1 cellular context compared by ENCODE assay signal in the genomic region with DNA sequence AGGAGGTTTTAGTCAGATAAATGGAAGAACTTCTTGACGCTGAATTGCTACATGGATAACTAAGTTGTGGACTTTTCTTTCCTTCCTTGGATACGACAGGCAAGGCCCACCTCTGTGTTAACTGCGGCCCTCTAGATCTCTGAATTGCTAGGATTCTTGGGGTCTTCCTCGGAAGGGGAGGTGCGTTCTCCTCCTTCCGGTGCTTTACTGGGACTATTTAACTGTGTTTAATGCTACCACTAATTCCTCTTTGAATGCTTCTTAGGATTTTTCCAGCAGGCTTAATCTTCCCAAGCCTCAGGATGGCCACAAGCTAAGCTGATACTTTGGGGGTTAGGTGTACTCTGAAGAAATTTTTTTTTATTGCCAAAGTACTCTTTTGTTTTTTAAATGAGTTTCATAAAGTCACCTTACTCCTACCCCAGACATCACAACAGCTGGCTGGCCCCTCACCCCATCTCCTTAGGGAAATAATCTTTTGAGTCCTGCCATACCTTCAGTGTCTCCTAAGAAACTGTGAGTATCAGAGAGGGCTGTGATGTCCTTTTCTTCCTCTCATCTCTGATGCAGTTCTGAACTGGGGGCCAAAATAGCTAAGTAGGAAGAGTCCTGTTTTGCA.
TF ChIP-seq lines count a peak whose summit lies in the region.

No MANE protein-coding gene starts in this region.

TF ChIP-seq in H1, 55 proteins besides CTCF, POLR2A, EP300 and RAD21:
- no peak for TF ChIP-seq CBX8 (IDR thresholded peaks at IDR 0.05; ENCODE audit: borderline replicate concordance, low read depth, low read length)
- TF ChIP-seq TAF1 (IDR thresholded peaks at IDR 0.05; ENCODE audit: low read depth, low read length), result no peak
- TF ChIP-seq SRF (IDR thresholded peaks at IDR 0.05; ENCODE audit: low read depth, low read length), result no peak
- TF ChIP-seq, protein P1, sequence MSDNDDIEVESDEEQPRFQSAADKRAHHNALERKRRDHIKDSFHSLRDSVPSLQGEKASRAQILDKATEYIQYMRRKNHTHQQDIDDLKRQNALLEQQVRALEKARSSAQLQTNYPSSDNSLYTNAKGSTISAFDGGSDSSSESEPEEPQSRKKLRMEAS (IDR thresholded peaks at IDR 0.05), result no peak
- TF ChIP-seq SUZ12 (IDR thresholded peaks at IDR 0.05; ENCODE audit: low read length), result no peak
- TF ChIP-seq POLR2AphosphoS5 (IDR thresholded peaks at IDR 0.05; ENCODE audit: low read depth, low read length), result no peak
- TF ChIP-seq CEBPB (IDR thresholded peaks at IDR 0.05; ENCODE audit: low read depth, low read length), result no peak
- TF ChIP-seq SAP30 (IDR thresholded peaks at IDR 0.05; ENCODE audit: insufficient read depth, insufficient replicate concordance, low read length), result no peak
- TF ChIP-seq RXRA (IDR thresholded peaks at IDR 0.05; ENCODE audit: insufficient read depth, low read depth, low read length), result no peak
- TF ChIP-seq CREB1 (IDR thresholded peaks at IDR 0.05), result no peak
- no peak for TF ChIP-seq ZNF274 (IDR thresholded peaks at IDR 0.05; ENCODE audit: borderline replicate concordance, extremely low read depth, low read length)
- TF ChIP-seq, protein P2, sequence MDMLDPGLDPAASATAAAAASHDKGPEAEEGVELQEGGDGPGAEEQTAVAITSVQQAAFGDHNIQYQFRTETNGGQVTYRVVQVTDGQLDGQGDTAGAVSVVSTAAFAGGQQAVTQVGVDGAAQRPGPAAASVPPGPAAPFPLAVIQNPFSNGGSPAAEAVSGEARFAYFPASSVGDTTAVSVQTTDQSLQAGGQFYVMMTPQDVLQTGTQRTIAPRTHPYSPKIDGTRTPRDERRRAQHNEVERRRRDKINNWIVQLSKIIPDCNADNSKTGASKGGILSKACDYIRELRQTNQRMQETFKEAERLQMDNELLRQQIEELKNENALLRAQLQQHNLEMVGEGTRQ (IDR thresholded peaks at IDR 0.05; ENCODE audit: low read length), result no peak
- TF ChIP-seq, protein P3, sequence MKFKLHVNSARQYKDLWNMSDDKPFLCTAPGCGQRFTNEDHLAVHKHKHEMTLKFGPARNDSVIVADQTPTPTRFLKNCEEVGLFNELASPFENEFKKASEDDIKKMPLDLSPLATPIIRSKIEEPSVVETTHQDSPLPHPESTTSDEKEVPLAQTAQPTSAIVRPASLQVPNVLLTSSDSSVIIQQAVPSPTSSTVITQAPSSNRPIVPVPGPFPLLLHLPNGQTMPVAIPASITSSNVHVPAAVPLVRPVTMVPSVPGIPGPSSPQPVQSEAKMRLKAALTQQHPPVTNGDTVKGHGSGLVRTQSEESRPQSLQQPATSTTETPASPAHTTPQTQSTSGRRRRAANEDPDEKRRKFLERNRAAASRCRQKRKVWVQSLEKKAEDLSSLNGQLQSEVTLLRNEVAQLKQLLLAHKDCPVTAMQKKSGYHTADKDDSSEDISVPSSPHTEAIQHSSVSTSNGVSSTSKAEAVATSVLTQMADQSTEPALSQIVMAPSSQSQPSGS (IDR thresholded peaks at IDR 0.05; ENCODE audit: low read length), result no peak
- no peak for TF ChIP-seq YY1 (IDR thresholded peaks at IDR 0.05; ENCODE audit: low read depth, low read length)
- no peak for TF ChIP-seq HDAC6 (IDR thresholded peaks at IDR 0.05; ENCODE audit: low read depth, low read length)
- no peak for TF ChIP-seq CTBP2 (IDR thresholded peaks at IDR 0.05; ENCODE audit: borderline replicate concordance, insufficient read depth, insufficient read length, low read length)
